In the genomic region with DNA sequence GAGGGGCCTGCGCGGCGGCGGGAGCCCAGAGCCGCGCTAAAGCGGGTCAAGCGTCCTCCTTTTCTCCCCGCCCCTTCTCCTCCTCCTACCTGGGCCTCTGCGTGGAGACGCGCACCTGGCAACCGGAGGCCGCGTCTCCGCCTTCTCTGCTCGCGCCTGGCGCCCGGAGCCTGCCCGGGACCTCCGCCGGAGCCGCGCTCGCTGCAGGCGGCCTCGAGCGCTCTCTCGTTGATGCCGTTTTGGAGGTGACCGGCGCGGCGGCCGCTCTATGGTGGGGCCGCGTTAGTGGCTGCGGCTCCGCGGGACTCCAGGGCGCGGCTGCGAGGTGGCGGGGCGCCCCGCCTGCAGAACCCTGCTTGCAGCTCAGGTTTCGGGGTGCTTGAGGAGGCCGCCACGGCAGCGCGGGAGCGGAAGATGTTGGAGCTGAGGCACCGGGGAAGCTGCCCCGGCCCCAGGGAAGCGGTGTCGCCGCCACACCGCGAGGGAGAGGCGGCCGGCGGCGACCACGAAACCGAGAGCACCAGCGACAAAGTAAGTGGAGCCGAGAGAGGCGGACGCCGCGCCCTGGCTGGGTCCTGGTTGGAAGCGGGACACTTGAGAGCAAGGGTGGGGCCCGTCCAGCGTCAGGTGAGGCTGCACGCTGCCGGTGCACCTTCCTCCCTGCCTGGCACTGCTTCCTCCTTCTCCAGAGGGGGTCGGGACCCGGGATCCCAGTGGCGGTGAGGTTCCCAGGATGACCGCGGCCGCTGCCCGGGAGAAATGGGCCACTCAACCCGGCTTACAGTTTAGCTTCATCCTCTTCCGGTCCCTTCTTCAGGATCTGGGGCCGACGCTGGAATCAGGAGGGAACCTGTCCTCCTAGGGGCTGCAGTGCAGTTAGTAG, we compare ENCODE assay signal across 1 cellular context.
TF ChIP-seq lines count a peak whose summit lies in the region.

A gene (plus strand): TSS at position 140 of the 883 bp plus-strand sequence. CDS start 275 bp downstream, at position 415.

TF ChIP-seq in HepG2, 621 proteins besides CTCF, POLR2A, EP300 and RAD21 (continued from another document and continues in another):
- no peak; the same call in 1 of the 2 replicates for TF ChIP-seq RNF2 (conservative IDR thresholded peaks at IDR 0.05; ENCODE audit: low read depth)
- TF ChIP-seq, protein P1, sequence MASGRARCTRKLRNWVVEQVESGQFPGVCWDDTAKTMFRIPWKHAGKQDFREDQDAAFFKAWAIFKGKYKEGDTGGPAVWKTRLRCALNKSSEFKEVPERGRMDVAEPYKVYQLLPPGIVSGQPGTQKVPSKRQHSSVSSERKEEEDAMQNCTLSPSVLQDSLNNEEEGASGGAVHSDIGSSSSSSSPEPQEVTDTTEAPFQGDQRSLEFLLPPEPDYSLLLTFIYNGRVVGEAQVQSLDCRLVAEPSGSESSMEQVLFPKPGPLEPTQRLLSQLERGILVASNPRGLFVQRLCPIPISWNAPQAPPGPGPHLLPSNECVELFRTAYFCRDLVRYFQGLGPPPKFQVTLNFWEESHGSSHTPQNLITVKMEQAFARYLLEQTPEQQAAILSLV (CRISPR knock-in tag; IDR thresholded peaks at IDR 0.05; ENCODE audit: borderline replicate concordance), result no peak
- TF ChIP-seq ZNF333 (CRISPR knock-in tag; IDR thresholded peaks at IDR 0.05; ENCODE audit: borderline replicate concordance), result peak; percentile 85; the same call in 1 of the 2 replicates
- TF ChIP-seq, protein P2, sequence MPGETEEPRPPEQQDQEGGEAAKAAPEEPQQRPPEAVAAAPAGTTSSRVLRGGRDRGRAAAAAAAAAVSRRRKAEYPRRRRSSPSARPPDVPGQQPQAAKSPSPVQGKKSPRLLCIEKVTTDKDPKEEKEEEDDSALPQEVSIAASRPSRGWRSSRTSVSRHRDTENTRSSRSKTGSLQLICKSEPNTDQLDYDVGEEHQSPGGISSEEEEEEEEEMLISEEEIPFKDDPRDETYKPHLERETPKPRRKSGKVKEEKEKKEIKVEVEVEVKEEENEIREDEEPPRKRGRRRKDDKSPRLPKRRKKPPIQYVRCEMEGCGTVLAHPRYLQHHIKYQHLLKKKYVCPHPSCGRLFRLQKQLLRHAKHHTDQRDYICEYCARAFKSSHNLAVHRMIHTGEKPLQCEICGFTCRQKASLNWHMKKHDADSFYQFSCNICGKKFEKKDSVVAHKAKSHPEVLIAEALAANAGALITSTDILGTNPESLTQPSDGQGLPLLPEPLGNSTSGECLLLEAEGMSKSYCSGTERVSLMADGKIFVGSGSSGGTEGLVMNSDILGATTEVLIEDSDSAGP (CRISPR knock-in tag; IDR thresholded peaks at IDR 0.05; ENCODE audit: borderline replicate concordance), result peak; percentile 73; the same call in 1 of the 2 replicates
- TF ChIP-seq, protein P3, sequence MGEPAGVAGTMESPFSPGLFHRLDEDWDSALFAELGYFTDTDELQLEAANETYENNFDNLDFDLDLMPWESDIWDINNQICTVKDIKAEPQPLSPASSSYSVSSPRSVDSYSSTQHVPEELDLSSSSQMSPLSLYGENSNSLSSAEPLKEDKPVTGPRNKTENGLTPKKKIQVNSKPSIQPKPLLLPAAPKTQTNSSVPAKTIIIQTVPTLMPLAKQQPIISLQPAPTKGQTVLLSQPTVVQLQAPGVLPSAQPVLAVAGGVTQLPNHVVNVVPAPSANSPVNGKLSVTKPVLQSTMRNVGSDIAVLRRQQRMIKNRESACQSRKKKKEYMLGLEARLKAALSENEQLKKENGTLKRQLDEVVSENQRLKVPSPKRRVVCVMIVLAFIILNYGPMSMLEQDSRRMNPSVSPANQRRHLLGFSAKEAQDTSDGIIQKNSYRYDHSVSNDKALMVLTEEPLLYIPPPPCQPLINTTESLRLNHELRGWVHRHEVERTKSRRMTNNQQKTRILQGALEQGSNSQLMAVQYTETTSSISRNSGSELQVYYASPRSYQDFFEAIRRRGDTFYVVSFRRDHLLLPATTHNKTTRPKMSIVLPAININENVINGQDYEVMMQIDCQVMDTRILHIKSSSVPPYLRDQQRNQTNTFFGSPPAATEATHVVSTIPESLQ (CRISPR knock-in tag; conservative IDR thresholded peaks at IDR 0.05), result no peak
- no peak for TF ChIP-seq ZFX (CRISPR knock-in tag; IDR thresholded peaks at IDR 0.05; ENCODE audit: low read depth)
- TF ChIP-seq, protein P4, sequence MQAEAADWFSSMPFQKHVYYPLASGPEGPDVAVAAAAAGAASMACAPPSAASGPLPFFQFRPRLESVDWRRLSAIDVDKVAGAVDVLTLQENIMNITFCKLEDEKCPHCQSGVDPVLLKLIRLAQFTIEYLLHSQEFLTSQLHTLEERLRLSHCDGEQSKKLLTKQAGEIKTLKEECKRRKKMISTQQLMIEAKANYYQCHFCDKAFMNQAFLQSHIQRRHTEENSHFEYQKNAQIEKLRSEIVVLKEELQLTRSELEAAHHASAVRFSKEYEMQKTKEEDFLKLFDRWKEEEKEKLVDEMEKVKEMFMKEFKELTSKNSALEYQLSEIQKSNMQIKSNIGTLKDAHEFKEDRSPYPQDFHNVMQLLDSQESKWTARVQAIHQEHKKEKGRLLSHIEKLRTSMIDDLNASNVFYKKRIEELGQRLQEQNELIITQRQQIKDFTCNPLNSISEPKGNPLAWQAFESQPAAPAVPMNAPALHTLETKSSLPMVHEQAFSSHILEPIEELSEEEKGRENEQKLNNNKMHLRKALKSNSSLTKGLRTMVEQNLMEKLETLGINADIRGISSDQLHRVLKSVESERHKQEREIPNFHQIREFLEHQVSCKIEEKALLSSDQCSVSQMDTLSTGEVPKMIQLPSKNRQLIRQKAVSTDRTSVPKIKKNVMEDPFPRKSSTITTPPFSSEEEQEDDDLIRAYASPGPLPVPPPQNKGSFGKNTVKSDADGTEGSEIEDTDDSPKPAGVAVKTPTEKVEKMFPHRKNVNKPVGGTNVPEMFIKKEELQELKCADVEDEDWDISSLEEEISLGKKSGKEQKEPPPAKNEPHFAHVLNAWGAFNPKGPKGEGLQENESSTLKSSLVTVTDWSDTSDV (CRISPR knock-in tag; IDR thresholded peaks at IDR 0.05), result no peak
- TF ChIP-seq PHF21A (CRISPR knock-in tag; IDR thresholded peaks at IDR 0.05), result no peak; the same call in 1 of the 2 replicates
- TF ChIP-seq ARHGAP35 (CRISPR knock-in tag; IDR thresholded peaks at IDR 0.05; ENCODE audit: borderline replicate concordance), result peak; percentile 45; the same call in 1 of the 2 replicates
- TF ChIP-seq, protein P5, sequence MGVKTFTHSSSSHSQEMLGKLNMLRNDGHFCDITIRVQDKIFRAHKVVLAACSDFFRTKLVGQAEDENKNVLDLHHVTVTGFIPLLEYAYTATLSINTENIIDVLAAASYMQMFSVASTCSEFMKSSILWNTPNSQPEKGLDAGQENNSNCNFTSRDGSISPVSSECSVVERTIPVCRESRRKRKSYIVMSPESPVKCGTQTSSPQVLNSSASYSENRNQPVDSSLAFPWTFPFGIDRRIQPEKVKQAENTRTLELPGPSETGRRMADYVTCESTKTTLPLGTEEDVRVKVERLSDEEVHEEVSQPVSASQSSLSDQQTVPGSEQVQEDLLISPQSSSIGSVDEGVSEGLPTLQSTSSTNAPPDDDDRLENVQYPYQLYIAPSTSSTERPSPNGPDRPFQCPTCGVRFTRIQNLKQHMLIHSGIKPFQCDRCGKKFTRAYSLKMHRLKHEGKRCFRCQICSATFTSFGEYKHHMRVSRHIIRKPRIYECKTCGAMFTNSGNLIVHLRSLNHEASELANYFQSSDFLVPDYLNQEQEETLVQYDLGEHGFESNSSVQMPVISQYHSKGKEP (CRISPR knock-in tag; IDR thresholded peaks at IDR 0.05), result no peak
- no peak for TF ChIP-seq ZNF550 (CRISPR knock-in tag; IDR thresholded peaks at IDR 0.05; ENCODE audit: borderline replicate concordance)
- TF ChIP-seq, protein P6, sequence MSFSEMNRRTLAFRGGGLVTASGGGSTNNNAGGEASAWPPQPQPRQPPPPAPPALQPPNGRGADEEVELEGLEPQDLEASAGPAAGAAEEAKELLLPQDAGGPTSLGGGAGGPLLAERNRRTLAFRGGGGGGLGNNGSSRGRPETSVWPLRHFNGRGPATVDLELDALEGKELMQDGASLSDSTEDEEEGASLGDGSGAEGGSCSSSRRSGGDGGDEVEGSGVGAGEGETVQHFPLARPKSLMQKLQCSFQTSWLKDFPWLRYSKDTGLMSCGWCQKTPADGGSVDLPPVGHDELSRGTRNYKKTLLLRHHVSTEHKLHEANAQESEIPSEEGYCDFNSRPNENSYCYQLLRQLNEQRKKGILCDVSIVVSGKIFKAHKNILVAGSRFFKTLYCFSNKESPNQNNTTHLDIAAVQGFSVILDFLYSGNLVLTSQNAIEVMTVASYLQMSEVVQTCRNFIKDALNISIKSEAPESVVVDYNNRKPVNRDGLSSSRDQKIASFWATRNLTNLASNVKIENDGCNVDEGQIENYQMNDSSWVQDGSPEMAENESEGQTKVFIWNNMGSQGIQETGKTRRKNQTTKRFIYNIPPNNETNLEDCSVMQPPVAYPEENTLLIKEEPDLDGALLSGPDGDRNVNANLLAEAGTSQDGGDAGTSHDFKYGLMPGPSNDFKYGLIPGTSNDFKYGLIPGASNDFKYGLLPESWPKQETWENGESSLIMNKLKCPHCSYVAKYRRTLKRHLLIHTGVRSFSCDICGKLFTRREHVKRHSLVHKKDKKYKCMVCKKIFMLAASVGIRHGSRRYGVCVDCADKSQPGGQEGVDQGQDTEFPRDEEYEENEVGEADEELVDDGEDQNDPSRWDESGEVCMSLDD (CRISPR knock-in tag; IDR thresholded peaks at IDR 0.05; ENCODE audit: borderline replicate concordance), result no peak
- TF ChIP-seq SMARCC2 (IDR thresholded peaks at IDR 0.05), result no peak
- TF ChIP-seq KLF11 (CRISPR knock-in tag; IDR thresholded peaks at IDR 0.05), result no peak
- TF ChIP-seq SALL2 (CRISPR knock-in tag; IDR thresholded peaks at IDR 0.05), result no peak
- TF ChIP-seq FOXO1 (CRISPR knock-in tag; IDR thresholded peaks at IDR 0.05), result no peak
- TF ChIP-seq, protein P7, sequence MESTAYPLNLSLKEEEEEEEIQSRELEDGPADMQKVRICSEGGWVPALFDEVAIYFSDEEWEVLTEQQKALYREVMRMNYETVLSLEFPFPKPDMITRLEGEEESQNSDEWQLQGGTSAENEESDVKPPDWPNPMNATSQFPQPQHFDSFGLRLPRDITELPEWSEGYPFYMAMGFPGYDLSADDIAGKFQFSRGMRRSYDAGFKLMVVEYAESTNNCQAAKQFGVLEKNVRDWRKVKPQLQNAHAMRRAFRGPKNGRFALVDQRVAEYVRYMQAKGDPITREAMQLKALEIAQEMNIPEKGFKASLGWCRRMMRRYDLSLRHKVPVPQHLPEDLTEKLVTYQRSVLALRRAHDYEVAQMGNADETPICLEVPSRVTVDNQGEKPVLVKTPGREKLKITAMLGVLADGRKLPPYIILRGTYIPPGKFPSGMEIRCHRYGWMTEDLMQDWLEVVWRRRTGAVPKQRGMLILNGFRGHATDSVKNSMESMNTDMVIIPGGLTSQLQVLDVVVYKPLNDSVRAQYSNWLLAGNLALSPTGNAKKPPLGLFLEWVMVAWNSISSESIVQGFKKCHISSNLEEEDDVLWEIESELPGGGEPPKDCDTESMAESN (CRISPR knock-in tag; conservative IDR thresholded peaks at IDR 0.05), result 0 out of 2 replicates have a peak, but pooled peaks have one; percentile 57
- TF ChIP-seq, protein P8, sequence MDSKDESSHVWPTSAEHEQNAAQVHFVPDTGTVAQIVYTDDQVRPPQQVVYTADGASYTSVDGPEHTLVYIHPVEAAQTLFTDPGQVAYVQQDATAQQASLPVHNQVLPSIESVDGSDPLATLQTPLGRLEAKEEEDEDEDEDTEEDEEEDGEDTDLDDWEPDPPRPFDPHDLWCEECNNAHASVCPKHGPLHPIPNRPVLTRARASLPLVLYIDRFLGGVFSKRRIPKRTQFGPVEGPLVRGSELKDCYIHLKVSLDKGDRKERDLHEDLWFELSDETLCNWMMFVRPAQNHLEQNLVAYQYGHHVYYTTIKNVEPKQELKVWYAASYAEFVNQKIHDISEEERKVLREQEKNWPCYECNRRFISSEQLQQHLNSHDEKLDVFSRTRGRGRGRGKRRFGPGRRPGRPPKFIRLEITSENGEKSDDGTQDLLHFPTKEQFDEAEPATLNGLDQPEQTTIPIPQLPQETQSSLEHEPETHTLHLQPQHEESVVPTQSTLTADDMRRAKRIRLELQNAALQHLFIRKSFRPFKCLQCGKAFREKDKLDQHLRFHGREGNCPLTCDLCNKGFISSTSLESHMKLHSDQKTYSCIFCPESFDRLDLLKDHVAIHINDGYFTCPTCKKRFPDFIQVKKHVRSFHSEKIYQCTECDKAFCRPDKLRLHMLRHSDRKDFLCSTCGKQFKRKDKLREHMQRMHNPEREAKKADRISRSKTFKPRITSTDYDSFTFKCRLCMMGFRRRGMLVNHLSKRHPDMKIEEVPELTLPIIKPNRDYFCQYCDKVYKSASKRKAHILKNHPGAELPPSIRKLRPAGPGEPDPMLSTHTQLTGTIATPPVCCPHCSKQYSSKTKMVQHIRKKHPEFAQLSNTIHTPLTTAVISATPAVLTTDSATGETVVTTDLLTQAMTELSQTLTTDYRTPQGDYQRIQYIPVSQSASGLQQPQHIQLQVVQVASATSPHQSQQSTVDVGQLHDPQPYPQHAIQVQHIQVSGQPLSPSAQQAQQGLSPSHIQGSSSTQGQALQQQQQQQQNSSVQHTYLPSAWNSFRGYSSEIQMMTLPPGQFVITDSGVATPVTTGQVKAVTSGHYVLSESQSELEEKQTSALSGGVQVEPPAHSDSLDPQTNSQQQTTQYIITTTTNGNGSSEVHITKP (CRISPR knock-in tag; IDR thresholded peaks at IDR 0.05; ENCODE audit: low read depth), result no peak
- TF ChIP-seq HOXA9 (CRISPR knock-in tag; IDR thresholded peaks at IDR 0.05; ENCODE audit: borderline replicate concordance), result no peak
- TF ChIP-seq, protein P9, sequence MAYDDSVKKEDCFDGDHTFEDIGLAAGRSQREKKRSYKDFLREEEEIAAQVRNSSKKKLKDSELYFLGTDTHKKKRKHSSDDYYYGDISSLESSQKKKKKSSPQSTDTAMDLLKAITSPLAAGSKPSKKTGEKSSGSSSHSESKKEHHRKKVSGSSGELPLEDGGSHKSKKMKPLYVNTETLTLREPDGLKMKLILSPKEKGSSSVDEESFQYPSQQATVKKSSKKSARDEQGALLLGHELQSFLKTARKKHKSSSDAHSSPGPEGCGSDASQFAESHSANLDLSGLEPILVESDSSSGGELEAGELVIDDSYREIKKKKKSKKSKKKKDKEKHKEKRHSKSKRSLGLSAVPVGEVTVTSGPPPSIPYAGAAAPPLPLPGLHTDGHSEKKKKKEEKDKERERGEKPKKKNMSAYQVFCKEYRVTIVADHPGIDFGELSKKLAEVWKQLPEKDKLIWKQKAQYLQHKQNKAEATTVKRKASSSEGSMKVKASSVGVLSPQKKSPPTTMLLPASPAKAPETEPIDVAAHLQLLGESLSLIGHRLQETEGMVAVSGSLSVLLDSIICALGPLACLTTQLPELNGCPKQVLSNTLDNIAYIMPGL (CRISPR knock-in tag; IDR thresholded peaks at IDR 0.05; ENCODE audit: borderline replicate concordance in 1 of 2, low read depth in 1 of 2), result peak; percentile 24 to 56; a peak in 2 of 4 replicates
- peak; percentile 6; the same call in 1 of the 2 replicates for TF ChIP-seq SALL1 (CRISPR knock-in tag; IDR thresholded peaks at IDR 0.05)
- TF ChIP-seq ZSCAN21 (CRISPR knock-in tag; IDR thresholded peaks at IDR 0.05; ENCODE audit: borderline replicate concordance), result 0 out of 2 replicates have a peak, but pooled peaks have one; percentile 11
- TF ChIP-seq KLF16 (CRISPR knock-in tag; IDR thresholded peaks at IDR 0.05), result no peak
- no peak for TF ChIP-seq ZNF33B (CRISPR knock-in tag; IDR thresholded peaks at IDR 0.05)
- peak; percentile 43; the same call in 1 of the 2 replicates for TF ChIP-seq KDM2A (CRISPR knock-in tag; IDR thresholded peaks at IDR 0.05; ENCODE audit: borderline replicate concordance, low read depth)
- no peak for TF ChIP-seq HNRNPL (IDR thresholded peaks at IDR 0.05; ENCODE audit: low read depth, low read length)
- no peak for TF ChIP-seq KLF9 (CRISPR knock-in tag; IDR thresholded peaks at IDR 0.05; ENCODE audit: low read depth)
- peak; percentile 49 for TF ChIP-seq RBM39 (IDR thresholded peaks at IDR 0.05; ENCODE audit: low read depth, low read length, poor library complexity, severe bottlenecking)
- TF ChIP-seq HNRNPH1 (optimal IDR thresholded peaks at IDR 0.05; ENCODE audit: low read depth, low read length), result no peak
- TF ChIP-seq NFATC3 (CRISPR knock-in tag; IDR thresholded peaks at IDR 0.05), result no peak
- no peak for TF ChIP-seq ZNF251 (CRISPR knock-in tag; IDR thresholded peaks at IDR 0.05)
- TF ChIP-seq ZKSCAN5 (CRISPR knock-in tag; IDR thresholded peaks at IDR 0.05), result no peak
- TF ChIP-seq ZFY (CRISPR knock-in tag; IDR thresholded peaks at IDR 0.05), result peak; percentile 72
- TF ChIP-seq ZNF160 (CRISPR knock-in tag; IDR thresholded peaks at IDR 0.05), result no peak
